ENCODE assay signal across 8 cellular contexts in genomic region chr19:18281082-18282020, GRCh38. TPM values are rescaled to one million over a fixed set of nuclear protein-coding genes. Genes with fewer than 3 reads are reported as not detected.
A peak's percentile ranks its signal among the peaks of the same experiment; 100 is the strongest.
DNase-seq lines count a peak whose midpoint lies in the region; ATAC-seq lines count a peak whose summit lies in the region.

TSS of gene JUND (minus strand) at chr19:18281622. CDS start at chr19:18281484, 138 bp downstream.

- ATAC-seq in GM21529 (IDR thresholded peaks at IDR 0.05; ENCODE audit: unreplicated experiment): peak; percentile 62

- H3K4me1 Mint-ChIP-seq in IgD-negative memory B cell: peaks cover 19 to 32% (median 20%) of the 10 kb centered on the region in 3 donors

- H3K27me3 Mint-ChIP-seq in IgD-negative memory B cell: no peaks in the 10 kb centered on the region

- peak; percentile 90 for DNase-seq in DMS153 treated with DMSO at 0.1 percent for 48 hours (lab: John Stamatoyannopoulos, UW; ENCODE audit: unreplicated experiment)
- DNase-seq in OCI-M1 (lab: John Stamatoyannopoulos, UW): peak; percentile 98
- DNase-seq in activated T-cell treated with anti-CD3 and anti-CD28 coated beads for 48 hours (ENCODE audit: low read depth): peak; percentile 99
- DNase-seq in epithelial cell of prostate (ENCODE audit: low read depth, low spot score): peak; percentile 89
- DNase-seq in mucosa of gallbladder (ENCODE audit: low spot score): peak; percentile 99
- peak; percentile 96 for DNase-seq in stimulated activated CD8-positive, alpha-beta memory T cell treated with anti-CD3 and anti-CD28 coated beads, Interleukin-4, amount 100 ng/mL, for 24 hours (ENCODE audit: low read depth)

- peaks cover 7% of the 10 kb centered on the region for H3K36me3 Mint-ChIP-seq in IgD-negative memory B cell

- H3K4me3 Mint-ChIP-seq in IgD-negative memory B cell: peak within 1 kb of the TSS; percentile 96 to 99 (median 98)

- peak within 1 kb of the TSS; percentile 98 to 100 (median 100) for H3K27ac Mint-ChIP-seq in IgD-negative memory B cell

- H3K9me3 Mint-ChIP-seq in IgD-negative memory B cell: peaks cover 0 to 2% (median 0%) of the 10 kb centered on the region in 3 donors

- H3K27ac ChIP-seq in epithelial cell of prostate: peak within 1 kb of the TSS; percentile 98

RNA-seq across cellular contexts. Expression of gene JUND, which starts in this region (rescaled TPM):
- 164 TPM for polyA plus RNA-seq in IgD-negative memory B cell
- total RNA-seq in mucosa of gallbladder: 303 TPM

Comparison
In these comparisons a context has a peak if more than half of its experiments do, and no peak if none do; other contexts are left out.
1. Peak in every context shown above with its lines: DNase-seq, ATAC-seq and H3K27ac ChIP-seq.